In the genomic region with DNA sequence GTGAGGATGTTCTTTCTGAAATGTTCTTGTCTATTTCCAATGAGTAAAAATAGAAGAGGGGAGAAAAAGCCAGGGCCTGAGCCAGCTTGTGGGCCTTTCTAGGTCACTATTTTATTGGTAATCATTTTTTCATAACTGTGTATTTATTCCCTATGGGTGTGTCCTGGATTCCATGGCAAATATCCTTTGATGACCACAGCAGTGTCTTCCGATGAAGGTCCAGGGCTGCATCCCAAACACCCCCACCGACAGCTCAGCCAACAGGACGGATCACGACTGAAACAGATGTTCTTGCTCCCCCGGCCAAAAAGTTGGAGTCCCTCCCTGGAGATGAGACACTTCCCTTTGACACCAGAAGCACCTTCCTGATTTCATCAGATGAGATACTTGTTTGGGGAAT, we compare ENCODE assay signal across 19 cellular contexts.
DNase-seq lines count a peak whose midpoint lies in the region; ATAC-seq and TF ChIP-seq lines count a peak whose summit lies in the region.
"Had no signal": no experiment of that assay in that cellular context is flagged by ENCODE, and none has a peak within 500 bp of the region (broad histone marks: within the 10 kb centered on the region; RNA-seq: fewer than 3 reads in every experiment).

No MANE protein-coding gene starts in this region.

- peaks cover 7% of the 10 kb centered on the region for H3K4me1 ChIP-seq in GM23248 (ENCODE audit: insufficient read depth)
- H3K4me1 ChIP-seq in PC-9 (replicated peaks; ENCODE audit: insufficient read depth) = peaks cover 45% of the 10 kb centered on the region
- H3K4me1 ChIP-seq in left ventricle myocardium inferior = peaks cover 19% of the 10 kb centered on the region
- H3K4me1 ChIP-seq in gastrocnemius medialis = no peaks in the 10 kb centered on the region

- no peak overlapping the region for H3K27ac ChIP-seq in GM23248
- H3K27ac ChIP-seq in PC-9 = peak overlapping the region; percentile 98; the same call in 1 of the 2 replicates
- peak overlapping the region; percentile 45 for H3K27ac ChIP-seq in left ventricle myocardium inferior (replicated peaks)
- H3K27ac ChIP-seq in gastrocnemius medialis = no peak overlapping the region
- H3K27ac ChIP-seq: A549 had no signal

- H3K36me3 ChIP-seq in GM23248 (ENCODE audit: low read depth) = no peaks in the 10 kb centered on the region
- H3K36me3 ChIP-seq in PC-9 (ENCODE audit: low read depth) = no peaks in the 10 kb centered on the region
- no peaks in the 10 kb centered on the region for H3K36me3 ChIP-seq in left ventricle myocardium inferior
- no peaks in the 10 kb centered on the region for H3K36me3 ChIP-seq in gastrocnemius medialis

- CTCF ChIA-PET in PC-9 (lab: Charles Lee) = no interaction called here

- ATAC-seq in gastrocnemius medialis (peak; percentile 44 to 70), HG02981 (IDR thresholded peaks at IDR 0.05; ENCODE audit: unreplicated experiment) (no peak)
- ATAC-seq: A549 had no signal

- TF ChIP-seq CTCF in PC-9 (conservative IDR thresholded peaks at IDR 0.05) (no peak), left ventricle myocardium inferior (IDR thresholded peaks at IDR 0.05; ENCODE audit: borderline replicate concordance) (no peak), gastrocnemius medialis (IDR thresholded peaks at IDR 0.05 in 4 of 5, conservative IDR thresholded peaks at IDR 0.05 in 1 of 5) (no peak)

- H3K4me3 ChIP-seq in GM23248 = no peak overlapping the region
- H3K4me3 ChIP-seq in PC-9 = no peak overlapping the region
- no peak overlapping the region for H3K4me3 ChIP-seq in left ventricle myocardium inferior
- no peak overlapping the region for H3K4me3 ChIP-seq in gastrocnemius medialis
- H3K4me3 ChIP-seq: A549 had no signal

- intact Hi-C loops in PC-9 (cut with micrococcal nuclease; ENCODE audit: unreplicated experiment) (loop anchor here (5.0 to 10.0 kb wide), 2 partner anchors 101 to 173 kb away; partner anchors contain the start of gene PLEKHG1), left ventricle myocardium inferior (cut with micrococcal nuclease) (no loop called here), gastrocnemius medialis (cut with DNase I; ENCODE audit: low total_unique reads) (no loop called here)

- H3K4me2 ChIP-seq in GM23248 (ENCODE audit: unreplicated experiment) = no peak overlapping the region
- H3K4me2 ChIP-seq in PC-9 = no peak overlapping the region
- H3K4me2 ChIP-seq: A549 had no signal

- H3K79me2 ChIP-seq in GM23248 (ENCODE audit: insufficient read depth) (no peaks in the 10 kb centered on the region), PC-9 (ENCODE audit: low read depth) (no peaks in the 10 kb centered on the region)

- H2AFZ ChIP-seq in GM23248 (no peak overlapping the region), PC-9 (no peak overlapping the region)

- H3K9me3 ChIP-seq in GM23248 (ENCODE audit: low read depth) = no peaks in the 10 kb centered on the region
- H3K9me3 ChIP-seq in PC-9 (ENCODE audit: insufficient read depth, low read depth) = no peaks in the 10 kb centered on the region
- no peaks in the 10 kb centered on the region for H3K9me3 ChIP-seq in left ventricle myocardium inferior (replicated peaks)
- H3K9me3 ChIP-seq in gastrocnemius medialis = no peaks in the 10 kb centered on the region
- H3K9me3 ChIP-seq: A549 had no signal

- no peak for TF ChIP-seq POLR2A in gastrocnemius medialis (IDR thresholded peaks at IDR 0.05)

- 14 to 17% methylated on average over 5 of the region's 5 CpGs for WGBS in GM23248 (ENCODE audit: low coverage in 1 of 2, low lambda C conversion rate in 2 of 2, missing lambda C conversion rate in 2 of 2), 2 experiments

- no peaks in the 10 kb centered on the region for H3K9me2 ChIP-seq in GM23248 (ENCODE audit: insufficient read depth)
- no peaks in the 10 kb centered on the region for H3K9me2 ChIP-seq in PC-9 (ENCODE audit: insufficient read depth)

- POLR2A ChIA-PET in PC-9 (lab: Charles Lee; ENCODE audit: unreplicated experiment) = no interaction called here

- in situ Hi-C loops in GM23248 (cut with MboI) = no loop called here
- in situ Hi-C loops in gastrocnemius medialis (cut with MboI; ENCODE audit: low sequenced_read_pairs in 4 of 4) = no loop called here

- DNase-seq in GM23248 (peak; percentile 5), PC-9 (no peak), left ventricle myocardium inferior (peak; percentile 51), gastrocnemius medialis (peak; percentile 43 to 65), NOMO-1 treated with DMSO at 0.1 percent for 48 hours (lab: John Stamatoyannopoulos, UW; ENCODE audit: unreplicated experiment) (no peak), GOT3 (lab: John Stamatoyannopoulos, UW) (no peak)
- no peak for DNase-seq in stimulated activated CD4-positive, alpha-beta T cell treated with anti-CD3 and anti-CD28 coated beads, Interleukin-2, amount 100 ng/mL, for 48 hours
- DNase-seq: DMS53, GDM1, H7, Karpas-422, NCI-H1694 treated with DMSO at 0.1 percent for 48 hours, NCI-H2081 treated with DMSO at 0.1 percent for 48 hours, NCI-H2171 treated with DMSO at 0.1 percent for 48 hours, NCI-H524 treated with DMSO at 0.1 percent for 48 hours, NCI-H82, OCI-M1 had no signal

- H3F3A ChIP-seq in GM23248 (ENCODE audit: insufficient read depth) (no peaks in the 10 kb centered on the region), PC-9 (ENCODE audit: insufficient read depth, low read depth) (peaks cover 46% of the 10 kb centered on the region)

- no TSS peak for BruUV-seq in PC-9 (replicated peaks; lab: Mats Ljungman, UMichigan)

- 0 out of 2 replicates have a peak, but pooled peaks cover 5% of the 10 kb centered on the region for H3K27me3 ChIP-seq in GM23248 (replicated peaks; ENCODE audit: insufficient read depth)
- no peaks in the 10 kb centered on the region for H3K27me3 ChIP-seq in PC-9 (ENCODE audit: insufficient read depth, low read depth)
- no peaks in the 10 kb centered on the region for H3K27me3 ChIP-seq in left ventricle myocardium inferior (ENCODE audit: low read depth)
- no peaks in the 10 kb centered on the region for H3K27me3 ChIP-seq in gastrocnemius medialis

- H4K20me1 ChIP-seq in GM23248 (ENCODE audit: insufficient read depth) (no peaks in the 10 kb centered on the region), PC-9 (ENCODE audit: insufficient read depth) (no peaks in the 10 kb centered on the region)

- no peak overlapping the region for H3K9ac ChIP-seq in GM23248

Comparison
In these comparisons a context has a peak if more than half of its experiments do, and no peak if none do; other contexts are left out.
1. DNase-seq: peak in GM23248 (single experiment), left ventricle myocardium inferior (single experiment) and gastrocnemius medialis (2 of 2); none in PC-9 (0 of 2), NOMO-1 treated with DMSO at 0.1 percent for 48 hours (single experiment), GOT3 (single experiment) and stimulated activated CD4-positive, alpha-beta T cell treated with anti-CD3 and anti-CD28 coated beads, Interleukin-2, amount 100 ng/mL, for 48 hours (0 of 2).
2. H3K27ac ChIP-seq: peak in PC-9 (single experiment) and left ventricle myocardium inferior (single experiment); none in GM23248 (single experiment) and gastrocnemius medialis (0 of 4).